In genomic region chr7:106614751-106615150, GRCh38 we compare ENCODE assay signal across 1 cellular context.
TF ChIP-seq lines count a peak whose summit lies in the region.

No MANE protein-coding gene starts in this region.

TF ChIP-seq in IMR-90, 13 proteins besides CTCF, POLR2A, EP300 and RAD21:
- no peak for TF ChIP-seq ELK1 (IDR thresholded peaks at IDR 0.05; ENCODE audit: borderline replicate concordance, low read depth, low read length)
- no peak for TF ChIP-seq BHLHE40 (IDR thresholded peaks at IDR 0.05; ENCODE audit: low read depth, low read length)
- TF ChIP-seq MAZ (IDR thresholded peaks at IDR 0.05; ENCODE audit: borderline replicate concordance, low read depth, low read length), result no peak
- no peak for TF ChIP-seq MXI1 (IDR thresholded peaks at IDR 0.05; ENCODE audit: borderline replicate concordance, low read depth, low read length)
- no peak for TF ChIP-seq SMC3 (IDR thresholded peaks at IDR 0.05; ENCODE audit: low read depth, low read length)
- TF ChIP-seq USF2 (IDR thresholded peaks at IDR 0.05; ENCODE audit: low read depth, low read length), result no peak
- no peak for TF ChIP-seq CHD1 (IDR thresholded peaks at IDR 0.05; ENCODE audit: low read depth, low read length)
- TF ChIP-seq CEBPB (IDR thresholded peaks at IDR 0.05; ENCODE audit: low read depth, low read length), result no peak
- TF ChIP-seq MAFK (IDR thresholded peaks at IDR 0.05; ENCODE audit: low read depth, low read length), result no peak
- no peak for TF ChIP-seq FOS (IDR thresholded peaks at IDR 0.05; ENCODE audit: low read depth, low read length)
- TF ChIP-seq NFE2L2 (IDR thresholded peaks at IDR 0.05; ENCODE audit: low read depth, low read length), result no peak
- TF ChIP-seq RFX5 (IDR thresholded peaks at IDR 0.05; ENCODE audit: low read depth, low read length), result no peak
- no peak for TF ChIP-seq RCOR1 (IDR thresholded peaks at IDR 0.05; ENCODE audit: insufficient replicate concordance, low read length)
TF ChIP-seq in IMR-90: peak in this region for 0.
